8 cellular contexts compared by ENCODE assay signal in the genomic region with DNA sequence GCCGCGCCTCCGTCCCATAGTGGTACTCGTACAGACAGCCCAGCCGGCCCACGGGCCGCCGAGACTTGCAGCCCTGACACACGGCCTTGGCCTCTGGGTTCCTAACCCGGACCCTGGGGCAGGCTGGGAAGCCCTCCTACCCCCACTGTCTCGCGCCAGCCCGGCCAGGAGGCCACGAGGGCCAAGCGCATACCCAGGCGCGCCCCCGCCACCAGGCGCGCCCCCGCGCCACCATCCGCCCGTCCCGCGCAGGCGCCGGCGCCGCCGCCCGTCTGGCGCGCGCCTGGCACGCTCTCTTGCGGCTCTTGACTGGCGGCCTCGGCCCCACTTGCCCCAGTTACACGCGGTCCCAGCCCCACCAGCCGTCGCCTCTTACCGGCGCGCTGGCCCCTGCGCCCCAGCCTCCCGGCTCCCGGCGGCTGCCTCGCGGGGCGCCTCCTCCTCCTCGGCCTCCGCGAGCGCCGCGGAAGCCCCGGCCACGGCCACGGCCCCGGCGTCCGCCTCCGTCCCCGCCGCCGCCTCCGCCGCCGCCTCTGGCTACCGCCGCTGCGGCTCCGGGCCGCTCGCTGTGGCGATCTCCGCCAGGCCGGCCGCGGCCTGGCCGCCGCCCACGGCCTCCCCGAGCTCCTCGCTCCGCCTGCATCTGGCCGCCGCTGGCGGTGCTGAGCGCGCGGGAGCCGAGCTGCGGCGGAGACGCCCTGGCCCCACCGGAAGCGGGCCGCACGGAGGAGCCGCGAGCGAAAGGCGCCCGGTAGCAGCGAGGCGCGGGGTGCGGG. TPM values are rescaled to one million over a fixed set of nuclear protein-coding genes. Genes with fewer than 3 reads are reported as not detected.
DNase-seq lines count a peak whose midpoint lies in the region; ATAC-seq and TF ChIP-seq lines count a peak whose summit lies in the region.

No MANE protein-coding gene starts in this region.

- H3K79me2 ChIP-seq in osteoblast (ENCODE audit: insufficient read depth, low read length) = peaks cover 34% of the 10 kb centered on the region

- no peaks in the 10 kb centered on the region for H3K27me3 ChIP-seq in osteoblast (ENCODE audit: insufficient read depth, low read length)
- no peaks in the 10 kb centered on the region for H3K27me3 ChIP-seq in thoracic aorta (replicated peaks; ENCODE audit: insufficient read depth)

- peak overlapping the region; percentile 95 for H2AFZ ChIP-seq in osteoblast (ENCODE audit: low read length)

- no peaks in the 10 kb centered on the region for H4K20me1 ChIP-seq in osteoblast (ENCODE audit: insufficient read depth, low read length)

- H3K4me1 ChIP-seq in osteoblast (ENCODE audit: insufficient read depth, low read length) = peaks cover 14% of the 10 kb centered on the region
- peaks cover 14 to 17% of the 10 kb centered on the region in 2 donors for H3K4me1 ChIP-seq in thoracic aorta (ENCODE audit: control insufficient read depth in 1 of 2, low read depth in 2 of 2)

- H3K9me3 ChIP-seq in osteoblast (ENCODE audit: low read depth, low read length) = no peaks in the 10 kb centered on the region
- no peaks in the 10 kb centered on the region for H3K9me3 ChIP-seq in thoracic aorta

- peak; percentile 72 for ATAC-seq in thoracic aorta (ENCODE audit: insufficient number of reproducible peaks, low FRiP score, low read depth)

- H3K27ac ChIP-seq in osteoblast (ENCODE audit: low read depth, low read length) (peak overlapping the region; percentile 88), thoracic aorta (peak overlapping the region; percentile 93 to 94)

- H3K4me3 ChIP-seq in osteoblast (ENCODE audit: insufficient read depth, low read length) (peak overlapping the region; percentile 97), thoracic aorta (peak overlapping the region; percentile 88)

- DNase-seq in GDM1 (lab: John Stamatoyannopoulos, UW) = peak; percentile 66
- DNase-seq in GOT3 (lab: John Stamatoyannopoulos, UW) = peak; percentile 30
- peak; percentile 74 for DNase-seq in LHCN-M2 (ENCODE audit: low read depth)
- peak; percentile 81 for DNase-seq in SK-N-DZ (ENCODE audit: low spot score)
- DNase-seq in activated naive CD4-positive, alpha-beta T cell treated with anti-CD3 and anti-CD28 coated beads, Interleukin-2, amount 50 U/mL, for 16 hours = peak; percentile 80
- peak; percentile 78 for DNase-seq in glomerular visceral epithelial cell (ENCODE audit: extremely low spot score)
- DNase-seq in osteoblast (ENCODE audit: insufficient read length, low spot score, missing footprints) = peak; percentile 93
- peak; percentile 19 for DNase-seq in thoracic aorta (ENCODE audit: low spot score)

- no peak for TF ChIP-seq CTCF in osteoblast (IDR thresholded peaks at IDR 0.05; ENCODE audit: extremely low read depth, low read depth, low read length)
- no peak for TF ChIP-seq CTCF in thoracic aorta (IDR thresholded peaks at IDR 0.05)

- peak overlapping the region; percentile 90 for H3K4me2 ChIP-seq in osteoblast (ENCODE audit: insufficient read depth, low read length)

- H3K36me3 ChIP-seq in osteoblast (ENCODE audit: insufficient read depth, low read length) (no peaks in the 10 kb centered on the region), thoracic aorta (no peaks in the 10 kb centered on the region)

RNA-seq across cellular contexts. Expression of a gene that starts 0.4 kb away (rescaled TPM):
- 37.8 TPM in 2 replicates for total RNA-seq in LHCN-M2 (2014; rRNA removed)
- polyA plus RNA-seq in LHCN-M2 (2012) = 41.4 TPM
- 9.9 and 46.5 TPM in 2 replicates for polyA plus RNA-seq in SK-N-DZ (2014; cell fraction: cytosol; rRNA removed)
- 4.9 and 6.7 TPM in 2 replicates for polyA plus RNA-seq in SK-N-DZ (2014; cell fraction: nucleus; rRNA removed)
- total RNA-seq in osteoblast = 34.7 and 37.4 TPM in 2 replicates
- 10 to 100 TPM; 26.5 to 29.0 TPM for total RNA-seq in thoracic aorta

Comparison
In these comparisons a context has a peak if more than half of its experiments do, and no peak if none do; other contexts are left out.
1. Peak in every context shown above with its lines: DNase-seq, ATAC-seq, H3K4me3 ChIP-seq and H3K27ac ChIP-seq.
2. DNase-seq: peak in every context shown above with its lines; median percentile 93 in osteoblast; 81 in SK-N-DZ; 80 in activated naive CD4-positive, alpha-beta T cell treated with anti-CD3 and anti-CD28 coated beads, Interleukin-2, amount 50 U/mL, for 16 hours; 78 in glomerular visceral epithelial cell; 74 in LHCN-M2; 66 in GDM1; 30 in GOT3; 19 in thoracic aorta.